In genomic region chr5:43730832-43731342, GRCh38 we compare ENCODE assay signal across 24 cellular contexts.
DNase-seq lines count a peak whose midpoint lies in the region; FAIRE-seq and TF ChIP-seq lines count a peak whose summit lies in the region.
"Had no signal": no experiment of that assay in that cellular context is flagged by ENCODE, and none has a peak within 500 bp of the region (broad histone marks: within the 10 kb centered on the region; RNA-seq: fewer than 3 reads in every experiment).

No MANE protein-coding gene starts in this region.

- H3K27ac ChIP-seq in Karpas-422 (ENCODE audit: low read length), result no peak overlapping the region
- no peak overlapping the region for H3K27ac ChIP-seq in mesendoderm (ENCODE audit: low read depth, low read length)
- H3K27ac ChIP-seq: A549, HL-60, SJCRH30 had no signal

- TF ChIP-seq CTCF in AG10803 (conservative IDR thresholded peaks at IDR 0.05; ENCODE audit: low read length), result no peak
- no peak for TF ChIP-seq CTCF in cardiac fibroblast (IDR thresholded peaks at IDR 0.05; ENCODE audit: low read depth, low read length)

- H3K56ac ChIP-seq in mesendoderm (ENCODE audit: low read length), result no peak overlapping the region

- no CpG with 5 or more reads among the region's 2 CpGs for WGBS in mesendoderm (ENCODE audit: extremely low coverage, insufficient coverage, low lambda C conversion rate)

- H2BK120ac ChIP-seq in mesendoderm (ENCODE audit: low read depth, low read length), result peak overlapping the region; percentile 12

- no peak for TF ChIP-seq POLR2A in H54 (IDR thresholded peaks at IDR 0.05; ENCODE audit: low read depth, low read length)

- H2BK5ac ChIP-seq in mesendoderm (ENCODE audit: low read length), result no peak overlapping the region

- H2AFZ ChIP-seq in Karpas-422 (ENCODE audit: low read length), result no peak overlapping the region

- H3K36me3 ChIP-seq in Karpas-422 (ENCODE audit: insufficient read depth, low read length), result no peaks in the 10 kb centered on the region
- H3K36me3 ChIP-seq in mesendoderm (ENCODE audit: control insufficient read depth, insufficient read depth, low read length), result no peaks in the 10 kb centered on the region
- H3K36me3 ChIP-seq in H7 (replicated peaks; ENCODE audit: control insufficient read depth, insufficient read depth, low read length), result no peaks in the 10 kb centered on the region
- H3K36me3 ChIP-seq: MG63, SJCRH30 had no signal

- H3K4me2 ChIP-seq in Karpas-422 (ENCODE audit: low read depth, low read length, poor library complexity, severe bottlenecking), result no peak overlapping the region
- no peak overlapping the region for H3K4me2 ChIP-seq in mesendoderm (ENCODE audit: low read length)
- H3K4me2 ChIP-seq: A549 had no signal

- no peaks in the 10 kb centered on the region for H3K4me1 ChIP-seq in Karpas-422 (ENCODE audit: low read length)
- no peaks in the 10 kb centered on the region for H3K4me1 ChIP-seq in mesendoderm (ENCODE audit: control insufficient read depth, low read depth, low read length)
- H3K4me1 ChIP-seq: A549, SJCRH30 had no signal

- no peak overlapping the region for H2AK5ac ChIP-seq in mesendoderm (ENCODE audit: low read length)

- H3K79me2 ChIP-seq in Karpas-422 (ENCODE audit: low read length) (no peaks in the 10 kb centered on the region), mesendoderm (ENCODE audit: control insufficient read depth, insufficient read depth, low read length) (no peaks in the 10 kb centered on the region)

- H3K23ac ChIP-seq in mesendoderm (ENCODE audit: low read length), result no peak overlapping the region

- H4K5ac ChIP-seq in mesendoderm (ENCODE audit: low read length), result no peak overlapping the region

- no peak overlapping the region for H4K8ac ChIP-seq in mesendoderm (ENCODE audit: low read depth, low read length)

- H3K27me3 ChIP-seq in Karpas-422 (ENCODE audit: low read length) (no peaks in the 10 kb centered on the region), mesendoderm (ENCODE audit: insufficient read depth, low read length, poor library complexity) (no peaks in the 10 kb centered on the region), H7 (ENCODE audit: control insufficient read depth, insufficient read depth, low read length) (no peaks in the 10 kb centered on the region)
- H3K27me3 ChIP-seq: MG63, SJCRH30 had no signal

- no peak for FAIRE-seq in H54 (lab: Jason Lieb, UNC)
- FAIRE-seq: RCC 7860 had no signal

- H3K4ac ChIP-seq in mesendoderm (ENCODE audit: low read depth, low read length), result peak overlapping the region; percentile 94

- DNase-seq in AG10803 (ENCODE audit: low read depth) (peak; percentile 9), Karpas-422 (peak; percentile 31), cardiac fibroblast (ENCODE audit: low read depth in 2 of 2) (peak; percentile 9 to 31), mesendoderm (peak; percentile 10), SW 1271 (lab: John Stamatoyannopoulos, UW) (no peak), H7 (no peak), H54 (ENCODE audit: insufficient read length, low spot score) (no peak)
- DNase-seq in stimulated activated CD4-positive, alpha-beta T cell treated with anti-CD3 and anti-CD28 coated beads, Interleukin-12 subunit alpha, Interleukin-12 subunit beta, amount 100 ng/mL, for 4 hours, result no peak
- DNase-seq: CD4-positive, CD25-positive, alpha-beta regulatory T cell; COR-L47; DMS79; H9; Kasumi-1; MG63; NCI-H1417; NCI-H1694 treated with DMSO at 0.1 percent for 48 hours; NCI-H2081 treated with DMSO at 0.1 percent for 48 hours; NCI-H2171 treated with DMSO at 0.1 percent for 48 hours; NCI-H526 treated with DMSO at 0.1 percent for 48 hours; OCI-M1; SJCRH30 had no signal

- H3K79me1 ChIP-seq in mesendoderm (ENCODE audit: low read length), result no peaks in the 10 kb centered on the region

- no peaks in the 10 kb centered on the region for H4K20me1 ChIP-seq in Karpas-422 (ENCODE audit: insufficient read depth, low read depth, low read length)

- no peak overlapping the region for H3K4me3 ChIP-seq in AG10803 (ENCODE audit: low read length)
- no peak overlapping the region for H3K4me3 ChIP-seq in Karpas-422 (ENCODE audit: low read length)
- no peak overlapping the region for H3K4me3 ChIP-seq in cardiac fibroblast (replicated peaks in 1 of 2; ENCODE audit: low read depth in 2 of 2, low read length in 2 of 2)
- no peak overlapping the region for H3K4me3 ChIP-seq in mesendoderm (ENCODE audit: low read length)
- no peak overlapping the region for H3K4me3 ChIP-seq in H7 (ENCODE audit: insufficient read depth, low read depth, low read length)
- H3K4me3 ChIP-seq: A549, MG63, SJCRH30 had no signal

- H3K18ac ChIP-seq in mesendoderm (ENCODE audit: low read length), result peak overlapping the region; percentile 60

- H3K9me3 ChIP-seq in Karpas-422 (ENCODE audit: low read length), result no peaks in the 10 kb centered on the region
- H3K9me3 ChIP-seq: A549, MG63, SJCRH30 had no signal

- no peaks in the 10 kb centered on the region for H3K9me2 ChIP-seq in Karpas-422 (replicated peaks; ENCODE audit: insufficient read depth, low read length)

- H3K9ac ChIP-seq in Karpas-422 (ENCODE audit: low read length) (no peak overlapping the region), mesendoderm (ENCODE audit: low read length) (no peak overlapping the region)

- peak overlapping the region; percentile 85 for H2BK15ac ChIP-seq in mesendoderm (replicated peaks; ENCODE audit: low read depth)

Comparison
In these comparisons a context has a peak if more than half of its experiments do, and no peak if none do; other contexts are left out.
1. DNase-seq: peak in AG10803 (single experiment), Karpas-422 (single experiment), cardiac fibroblast (2 of 2) and mesendoderm (single experiment); none in SW 1271 (0 of 2), H7 (single experiment), stimulated activated CD4-positive, alpha-beta T cell treated with anti-CD3 and anti-CD28 coated beads, Interleukin-12 subunit alpha, Interleukin-12 subunit beta, amount 100 ng/mL, for 4 hours (single experiment) and H54 (single experiment).